8 cellular contexts compared by ENCODE assay signal in the genomic region with DNA sequence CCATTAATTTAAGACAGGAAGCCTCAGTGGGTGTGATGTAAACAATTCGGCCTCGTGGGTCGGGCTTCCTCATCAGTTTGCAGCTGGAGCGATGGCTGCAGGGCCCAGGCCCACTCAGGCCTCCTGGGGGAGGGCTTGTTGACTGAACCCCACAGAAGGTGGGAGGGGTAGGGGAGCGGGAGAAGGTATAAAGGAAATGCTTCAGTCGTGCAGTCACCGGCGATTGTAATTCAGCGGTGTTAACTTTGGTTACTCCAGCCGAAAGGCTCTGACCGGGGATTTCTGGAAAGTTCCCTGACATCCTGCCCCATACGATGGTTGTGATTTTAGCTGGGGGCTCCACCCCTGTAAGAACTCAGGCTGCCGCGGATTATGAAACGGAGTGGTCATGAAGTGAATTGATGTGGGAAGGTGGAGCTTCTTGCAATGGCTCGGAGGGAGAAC.
DNase-seq lines count a peak whose midpoint lies in the region; ATAC-seq and TF ChIP-seq lines count a peak whose summit lies in the region.

No MANE protein-coding gene starts in this region.

- 7 to 37% methylated on average over 6 to 12 of the region's 16 CpGs for WGBS in gastroesophageal sphincter (ENCODE audit: low coverage in 1 of 2), 2 donors
- WGBS in neuronal stem cell (ENCODE audit: extremely low coverage in 2 of 2, insufficient read length in 2 of 2, insufficient replicate concordance in 1 of 2), 2 donors = no CpG with 5 or more reads among the region's 16 CpGs

- no peak overlapping the region for H2BK12ac ChIP-seq in neuronal stem cell (ENCODE audit: low read length)

- H3K27me3 ChIP-seq in gastroesophageal sphincter (peaks cover 44% of the 10 kb centered on the region), neuronal stem cell (ENCODE audit: control insufficient read depth in 3 of 3, insufficient read depth in 3 of 3, low read depth in 1 of 3, low read length in 3 of 3) (peaks cover 0 to 4% (median 0%) of the 10 kb centered on the region in 3 experiments)

- H2BK120ac ChIP-seq in neuronal stem cell (ENCODE audit: low read depth, low read length) = no peak overlapping the region

- no peak for TF ChIP-seq CTCF in WI38 (IDR thresholded peaks at IDR 0.05; ENCODE audit: low read depth, low read length)
- no peak for TF ChIP-seq CTCF in gastroesophageal sphincter (IDR thresholded peaks at IDR 0.05)

- no peak overlapping the region for H2AK5ac ChIP-seq in neuronal stem cell (ENCODE audit: low read depth, low read length)

- H3K4ac ChIP-seq in neuronal stem cell (ENCODE audit: low read length) = no peak overlapping the region

- TF ChIP-seq EP300 in gastroesophageal sphincter (IDR thresholded peaks at IDR 0.05) = no peak

- peak overlapping the region; percentile 95 for H2AFZ ChIP-seq in neuronal stem cell (ENCODE audit: low read length)

- in situ Hi-C loops in G401 (cut with HindIII; ENCODE audit: low sequenced_read_pairs) = no loop called here

- H3K27ac ChIP-seq in gastroesophageal sphincter (peak overlapping the region in 3 of 4 donors; percentile 61 to 76 (median 75)), neuronal stem cell (replicated peaks; ENCODE audit: low read length) (no peak overlapping the region)

- peak overlapping the region; percentile 90 for H3K4me2 ChIP-seq in neuronal stem cell (ENCODE audit: insufficient read depth, low read length, poor library complexity, severe bottlenecking)

- H3K9me3 ChIP-seq in gastroesophageal sphincter (peaks cover 0 to 10% (median 0%) of the 10 kb centered on the region in 3 donors), neuronal stem cell (replicated peaks in 1 of 2; ENCODE audit: control insufficient read depth in 2 of 2, insufficient read depth in 1 of 2, low read depth in 1 of 2, low read length in 2 of 2) (peaks cover 2 to 6% of the 10 kb centered on the region in 2 donors)

- no peaks in the 10 kb centered on the region for H3K36me3 ChIP-seq in gastroesophageal sphincter
- H3K36me3 ChIP-seq in neuronal stem cell (replicated peaks in 1 of 2; ENCODE audit: control insufficient read depth in 2 of 2, insufficient read depth in 2 of 2, low read length in 2 of 2) = no peaks in the 10 kb centered on the region

- TF ChIP-seq POLR2A in gastroesophageal sphincter (IDR thresholded peaks at IDR 0.05) = no peak

- H3K79me1 ChIP-seq in neuronal stem cell (ENCODE audit: low read depth, low read length) = no peaks in the 10 kb centered on the region

- H2BK5ac ChIP-seq in neuronal stem cell (ENCODE audit: low read length) = no peak overlapping the region

- H3K9ac ChIP-seq in neuronal stem cell (ENCODE audit: low read depth, low read length, poor library complexity) = no peak overlapping the region

- peak overlapping the region; percentile 65 for H2BK15ac ChIP-seq in neuronal stem cell (ENCODE audit: low read length)

- H3K4me1 ChIP-seq in gastroesophageal sphincter = peaks cover 0 to 31% (median 6%) of the 10 kb centered on the region in 3 donors
- H3K4me1 ChIP-seq in neuronal stem cell (ENCODE audit: control insufficient read depth in 2 of 2, insufficient read depth in 1 of 2, low read depth in 1 of 2, low read length in 2 of 2) = peaks cover 8% of the 10 kb centered on the region in 2 donors

- H3K4me3 ChIP-seq in WI38 (ENCODE audit: low read depth, low read length) (peak overlapping the region; percentile 43), gastroesophageal sphincter (peak overlapping the region; percentile 31 to 69), neuronal stem cell (ENCODE audit: low read length in 2 of 2) (peak overlapping the region; percentile 63 to 82)

- no peak overlapping the region for H4K91ac ChIP-seq in neuronal stem cell (ENCODE audit: low read depth, low read length, poor library complexity)

- DNase-seq in G401 (ENCODE audit: low spot score) (peak; percentile 11), neuronal stem cell (ENCODE audit: low spot score) (no peak), NCI-H2171 (lab: John Stamatoyannopoulos, UW) (no peak)
- DNase-seq in activated CD4-positive, CD25-positive, alpha-beta regulatory T cell treated with anti-CD3 and anti-CD28 coated beads, Interleukin-2, amount 50 U/mL, for 72 hours = no peak
- no peak for DNase-seq in activated CD8-positive, alpha-beta memory T cell treated with anti-CD3 and anti-CD28 coated beads, Interleukin-2, amount 50 U/mL, for 4 hours

- ATAC-seq in gastroesophageal sphincter (peak; percentile 50), GM19023 (IDR thresholded peaks at IDR 0.05; ENCODE audit: unreplicated experiment) (no peak)

- H4K8ac ChIP-seq in neuronal stem cell (ENCODE audit: low read depth, low read length) = no peak overlapping the region

- H3K18ac ChIP-seq in neuronal stem cell (ENCODE audit: low read length) = peak overlapping the region; percentile 67

- no peak overlapping the region for H3K23ac ChIP-seq in neuronal stem cell (ENCODE audit: low read depth, low read length, poor library complexity)

- peak overlapping the region; percentile 47 for H3K14ac ChIP-seq in neuronal stem cell (ENCODE audit: low read length)
